In the genomic region with DNA sequence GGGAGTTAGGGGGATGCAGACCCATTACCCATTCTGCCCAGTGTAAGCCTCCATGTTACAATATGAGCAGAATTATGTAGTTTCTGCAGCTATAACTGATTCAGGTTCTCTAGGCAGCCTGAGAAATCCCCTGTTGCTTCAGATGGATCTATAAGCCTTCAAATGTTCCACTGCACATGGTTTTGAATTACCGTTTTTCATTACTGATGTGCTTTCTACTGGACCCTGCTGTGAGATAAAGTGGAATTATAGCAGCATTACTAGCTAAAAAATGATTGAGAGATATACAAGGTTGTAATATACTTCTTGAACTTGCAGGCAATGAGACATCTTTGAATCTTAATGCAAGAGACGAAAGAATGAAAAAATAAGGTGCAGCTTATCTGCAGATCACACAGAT, we compare ENCODE assay signal across 15 cellular contexts. TPM values are rescaled to one million over a fixed set of nuclear protein-coding genes. Genes with fewer than 3 reads are reported as not detected.
A peak's percentile ranks its signal among the peaks of the same experiment; 100 is the strongest.
DNase-seq lines count a peak whose midpoint lies in the region; ATAC-seq and TF ChIP-seq lines count a peak whose summit lies in the region.
"Had no signal": no experiment of that assay in that cellular context is flagged by ENCODE, and none has a peak within 500 bp of the region (broad histone marks: within the 10 kb centered on the region; RNA-seq: fewer than 3 reads in every experiment).

No MANE protein-coding gene starts in this region.

- no peaks in the 10 kb centered on the region for H4K20me1 ChIP-seq in SK-N-SH (ENCODE audit: insufficient read depth)
- H4K20me1 ChIP-seq: BLaER1 had no signal

- H3K4me3 Mint-ChIP-seq in Calu3 (ENCODE audit: low read depth, unreplicated experiment), result no peak overlapping the region
- H3K4me3 Mint-ChIP-seq: CD8-positive, alpha-beta memory T cell; IgD-negative memory B cell had no signal

- peaks cover 30% of the 10 kb centered on the region for H3F3A ChIP-seq in SK-N-SH (replicated peaks; ENCODE audit: insufficient read depth)

- no peaks in the 10 kb centered on the region for H3K9me2 ChIP-seq in SK-N-SH

- H3K4me1 Mint-ChIP-seq in Calu3 (ENCODE audit: low read depth, unreplicated experiment), result no peaks in the 10 kb centered on the region
- H3K4me1 Mint-ChIP-seq: CD8-positive, alpha-beta memory T cell had no signal

- DNase-seq in SK-N-SH, result no peak
- DNase-seq in right atrium auricular region (ENCODE audit: low spot score), result no peak
- DNase-seq in left cardiac atrium, result no peak
- DNase-seq in Panc1 (ENCODE audit: low read depth, low spot score), result no peak
- DNase-seq in Calu3, result no peak
- DNase-seq: AML-193; Caco-2; CD8-positive, alpha-beta memory T cell; HCEC 1CT had no signal

- in situ Hi-C loops in Panc1 (cut with HindIII; ENCODE audit: low pct_unique_long_range_greater_than_20kb, low sequenced_read_pairs), result no loop called here

- intact Hi-C loops in left cardiac atrium (cut with DNase I), result no loop called here
- intact Hi-C loops in Panc1 (cut with micrococcal nuclease; ENCODE audit: unreplicated experiment), result no loop called here
- intact Hi-C loops in Calu3 (cut with micrococcal nuclease; ENCODE audit: unreplicated experiment), result no loop called here

- no peaks in the 10 kb centered on the region for H3K9me3 ChIP-seq in SK-N-SH
- H3K9me3 ChIP-seq in right atrium auricular region, result no peaks in the 10 kb centered on the region
- H3K9me3 ChIP-seq in Panc1 (ENCODE audit: control insufficient read depth, insufficient read depth, low read depth, low read length), result no peaks in the 10 kb centered on the region
- H3K9me3 ChIP-seq: BLaER1, Caco-2 had no signal

- H3K4me2 ChIP-seq in SK-N-SH, result no peak overlapping the region
- H3K4me2 ChIP-seq: BLaER1 had no signal

- BruUV-seq in Panc1 (replicated peaks; lab: Mats Ljungman, UMichigan), result no TSS peak
- BruUV-seq in Calu3 (replicated peaks; lab: Mats Ljungman, UMichigan), result no TSS peak

- H3K4me1 ChIP-seq in SK-N-SH (ENCODE audit: control insufficient read depth in 1 of 2, insufficient read depth in 2 of 2, low read depth in 1 of 2, low read length in 1 of 2), result peaks cover 12 to 32% of the 10 kb centered on the region in 2 experiments
- H3K4me1 ChIP-seq in right atrium auricular region, result peaks cover 0 to 38% of the 10 kb centered on the region in 2 donors
- H3K4me1 ChIP-seq in Panc1 (ENCODE audit: control insufficient read depth, insufficient read depth, low read length), result peaks cover 54% of the 10 kb centered on the region
- H3K4me1 ChIP-seq: Caco-2 had no signal

- no peaks in the 10 kb centered on the region for H3K27me3 Mint-ChIP-seq in Calu3 (ENCODE audit: unreplicated experiment)
- H3K27me3 Mint-ChIP-seq: CD8-positive, alpha-beta memory T cell; IgD-negative memory B cell had no signal

- no peaks in the 10 kb centered on the region for H3K9me3 Mint-ChIP-seq in Calu3 (ENCODE audit: low read depth, unreplicated experiment)
- H3K9me3 Mint-ChIP-seq: CD8-positive, alpha-beta memory T cell; IgD-negative memory B cell had no signal

- H3K79me2 ChIP-seq in SK-N-SH (ENCODE audit: insufficient read depth), result no peaks in the 10 kb centered on the region

- TF ChIP-seq RAD21 in SK-N-SH (IDR thresholded peaks at IDR 0.05; ENCODE audit: low read length), result no peak

- peaks cover 9% of the 10 kb centered on the region for H3K36me3 Mint-ChIP-seq in Calu3 (ENCODE audit: insufficient read depth, unreplicated experiment)

- POLR2A ChIA-PET in SK-N-SH (lab: Yijun Ruan, JAX), result no interaction called here
- POLR2A ChIA-PET in Panc1 (lab: Charles Lee), result no interaction called here

- TF ChIP-seq EP300 in SK-N-SH (IDR thresholded peaks at IDR 0.05; ENCODE audit: borderline replicate concordance in 1 of 2, low read depth in 1 of 2, low read length in 1 of 2), result no peak

- H3K36me3 ChIP-seq in SK-N-SH (replicated peaks in 1 of 2; ENCODE audit: control insufficient read depth in 1 of 2, insufficient read depth in 2 of 2, low read length in 1 of 2) (peaks cover 10 to 30% of the 10 kb centered on the region in 2 experiments), right atrium auricular region (peaks cover 13% of the 10 kb centered on the region), Panc1 (ENCODE audit: control insufficient read depth, insufficient read depth, low read length) (peaks cover 23% of the 10 kb centered on the region; the same call in 1 of the 2 replicates)

- CTCF ChIA-PET in SK-N-SH (lab: Yijun Ruan, JAX) (interaction anchor here (2.0 kb wide), 1 partner anchor 129 kb away, joined by 4 read pairs; no protein-coding TSS in a partner anchor), Panc1 (lab: Charles Lee) (interaction anchor here (0.6 kb wide), 1 partner anchor 98 kb away, joined by 3 read pairs; no protein-coding TSS in a partner anchor), Calu3 (lab: Charles Lee) (no interaction called here)

- 96% methylated on average over 2 of the region's 2 CpGs for WGBS in SK-N-SH (ENCODE audit: low lambda C conversion rate)

- H3K27ac ChIP-seq in SK-N-SH (ENCODE audit: low read depth in 2 of 2, low read length in 1 of 2) (no peak overlapping the region), right atrium auricular region (peak overlapping the region; percentile 15 to 90), Panc1 (ENCODE audit: low read length) (peak overlapping the region; percentile 100)
- H3K27ac ChIP-seq: 22Rv1, BLaER1 had no signal

- H3K9ac ChIP-seq in SK-N-SH, result no peak overlapping the region
- H3K9ac ChIP-seq: BLaER1 had no signal

- H2AFZ ChIP-seq in SK-N-SH (ENCODE audit: low read depth), result no peak overlapping the region

- H3K4me3 ChIP-seq in SK-N-SH (ENCODE audit: low read depth in 2 of 2, low read length in 1 of 2) (no peak overlapping the region), right atrium auricular region (no peak overlapping the region), Panc1 (ENCODE audit: low read depth in 2 of 2, low read length in 2 of 2) (no peak overlapping the region)
- H3K4me3 ChIP-seq: BLaER1 had no signal

- no peak overlapping the region for H3K27ac Mint-ChIP-seq in Calu3 (ENCODE audit: unreplicated experiment)
- H3K27ac Mint-ChIP-seq: IgD-negative memory B cell had no signal

- H3K27me3 ChIP-seq in SK-N-SH (ENCODE audit: insufficient read depth), result no peaks in the 10 kb centered on the region
- no peaks in the 10 kb centered on the region for H3K27me3 ChIP-seq in right atrium auricular region
- H3K27me3 ChIP-seq in Panc1 (ENCODE audit: control insufficient read depth, insufficient read depth, low read length), result no peaks in the 10 kb centered on the region
- H3K27me3 ChIP-seq: BLaER1 had no signal

- ATAC-seq in SK-N-SH treated with all-trans-retinoic acid at 6 μM for 48 hours (no peak), left cardiac atrium (no peak), Panc1 (no peak), HG02610 (IDR thresholded peaks at IDR 0.05; ENCODE audit: unreplicated experiment) (no peak), HG03135 (IDR thresholded peaks at IDR 0.05; ENCODE audit: unreplicated experiment) (no peak)

- no peak for TF ChIP-seq CTCF in SK-N-SH (IDR thresholded peaks at IDR 0.05)
- TF ChIP-seq CTCF in right atrium auricular region (IDR thresholded peaks at IDR 0.05), result no peak
- TF ChIP-seq CTCF in Panc1 (IDR thresholded peaks at IDR 0.05), result no peak
- no peak for TF ChIP-seq CTCF in Calu3 (IDR thresholded peaks at IDR 0.05; ENCODE audit: unreplicated experiment)

TF ChIP-seq in SK-N-SH treated with all-trans-retinoic acid at 6 μM for 48 hours, 23 proteins besides CTCF, POLR2A, EP300 and RAD21:
- TF ChIP-seq ISL1 (CRISPR knock-in tag; IDR thresholded peaks at IDR 0.05) (peak; percentile 19; the same call in 1 of the 2 replicates), ZC3H10 (CRISPR knock-in tag; IDR thresholded peaks at IDR 0.05) (no peak)

TF ChIP-seq in SK-N-SH, 30 proteins besides CTCF, POLR2A, EP300 and RAD21 (continues in another document):
- TF ChIP-seq PBX3 (IDR thresholded peaks at IDR 0.05), result no peak
- no peak for TF ChIP-seq NFIC (IDR thresholded peaks at IDR 0.05; ENCODE audit: borderline replicate concordance)
- TF ChIP-seq, protein P1, sequence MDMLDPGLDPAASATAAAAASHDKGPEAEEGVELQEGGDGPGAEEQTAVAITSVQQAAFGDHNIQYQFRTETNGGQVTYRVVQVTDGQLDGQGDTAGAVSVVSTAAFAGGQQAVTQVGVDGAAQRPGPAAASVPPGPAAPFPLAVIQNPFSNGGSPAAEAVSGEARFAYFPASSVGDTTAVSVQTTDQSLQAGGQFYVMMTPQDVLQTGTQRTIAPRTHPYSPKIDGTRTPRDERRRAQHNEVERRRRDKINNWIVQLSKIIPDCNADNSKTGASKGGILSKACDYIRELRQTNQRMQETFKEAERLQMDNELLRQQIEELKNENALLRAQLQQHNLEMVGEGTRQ (IDR thresholded peaks at IDR 0.05; ENCODE audit: borderline replicate concordance, low read depth, low read length), result no peak
- TF ChIP-seq ELF1 (IDR thresholded peaks at IDR 0.05), result no peak
- TF ChIP-seq EZH2phosphoT487 (IDR thresholded peaks at IDR 0.05; ENCODE audit: borderline replicate concordance, low read depth), result no peak
- TF ChIP-seq RXRA (IDR thresholded peaks at IDR 0.05; ENCODE audit: borderline replicate concordance, low read depth), result no peak
- no peak for TF ChIP-seq GATA2 (CRISPR knock-in tag; IDR thresholded peaks at IDR 0.05)

RNA-seq across cellular contexts. Expression of gene ANAPC16, which starts 38.4 kb away (rescaled TPM):
- polyA plus RNA-seq in SK-N-SH (2012; rRNA removed), result 45.2 and 65.7 TPM in 2 replicates
- polyA plus RNA-seq in SK-N-SH (2012; cell fraction: cytosol; rRNA removed), result 81.1 and 87.8 TPM in 2 replicates
- 15.3 and 24.1 TPM in 2 replicates for polyA plus RNA-seq in SK-N-SH (2012; cell fraction: nucleus; rRNA removed)
- 100 to 1,000 TPM; 139 to 163 TPM for total RNA-seq in right atrium auricular region
- total RNA-seq in left cardiac atrium, result 100 to 1,000 TPM; 155 to 168 TPM
- total RNA-seq in Panc1 (2021; ENCODE audit: unreplicated experiment), result 110 TPM
- polyA plus RNA-seq in Panc1 (2012; ENCODE audit: insufficient read length), result 77.2 TPM
- total RNA-seq in Calu3 (2022), result 118 and 119 TPM in 2 replicates

RNA-seq across cellular contexts. Expression of gene ASCC1, which starts 38.6 kb away (rescaled TPM):
- 15.0 and 19.5 TPM in 2 replicates for polyA plus RNA-seq in SK-N-SH (2012; rRNA removed)
- 21.7 and 23.6 TPM in 2 replicates for polyA plus RNA-seq in SK-N-SH (2012; cell fraction: cytosol; rRNA removed)
- 9.3 and 14.7 TPM in 2 replicates for polyA plus RNA-seq in SK-N-SH (2012; cell fraction: nucleus; rRNA removed)
- 10 to 100 TPM; 27.2 to 37.0 TPM for total RNA-seq in right atrium auricular region
- 10 to 100 TPM; 25.2 to 28.1 TPM for total RNA-seq in left cardiac atrium
- total RNA-seq in Panc1 (2021; ENCODE audit: unreplicated experiment), result 114 TPM
- 72.9 TPM for polyA plus RNA-seq in Panc1 (2012; ENCODE audit: insufficient read length)
- 51.3 and 59.3 TPM in 2 replicates for total RNA-seq in Calu3 (2022)

Comparison
In these comparisons a context has a peak if more than half of its experiments do, and no peak if none do; other contexts are left out.
1. H3K27ac ChIP-seq: peak in right atrium auricular region (2 of 2) and Panc1 (single experiment); none in SK-N-SH (0 of 2).